ENCODE assay signal across 8 cellular contexts in the genomic region with DNA sequence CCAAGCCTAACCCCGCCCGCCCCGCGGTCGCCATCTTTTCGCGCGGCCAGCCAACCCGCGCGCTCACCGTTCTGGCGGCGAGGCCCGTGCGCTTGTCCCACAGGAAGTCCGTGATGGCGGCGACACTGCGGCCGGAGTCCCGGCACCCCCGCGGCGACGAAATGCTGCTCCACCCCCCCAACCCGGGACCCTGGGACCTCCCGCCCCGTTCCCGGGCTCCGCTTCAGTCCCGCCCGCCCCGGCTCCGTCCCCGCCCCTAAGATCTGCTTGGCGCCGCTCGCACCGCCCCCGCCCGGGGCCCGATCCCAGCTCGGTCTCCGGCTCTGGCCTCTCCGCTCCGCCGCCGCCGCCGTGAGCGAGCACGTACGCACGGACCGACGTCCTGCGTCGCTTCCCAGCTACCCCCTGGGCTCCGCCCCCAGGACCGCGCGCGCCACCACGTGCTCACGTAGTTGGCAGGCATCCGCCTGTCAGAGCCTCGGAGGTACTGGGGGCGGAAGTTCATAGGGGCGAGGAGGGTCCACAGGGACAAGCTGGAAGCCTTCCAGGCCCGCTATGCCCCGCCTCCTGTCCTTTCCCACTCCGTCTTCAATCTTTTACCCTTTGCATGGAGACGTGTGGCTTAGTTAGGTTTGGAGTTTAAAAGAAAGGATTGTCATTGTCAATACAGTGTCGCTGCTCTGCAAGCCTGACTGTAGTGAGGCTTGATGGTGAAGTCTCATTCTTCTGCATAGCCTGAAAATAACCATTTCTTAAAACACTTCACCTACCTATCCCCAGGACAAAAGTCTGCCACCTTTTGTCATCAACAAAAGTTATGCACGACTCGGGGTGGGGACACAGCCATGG. TPM values are rescaled to one million over a fixed set of nuclear protein-coding genes. Genes with fewer than 3 reads are reported as not detected.
A peak's percentile ranks its signal among the peaks of the same experiment; 100 is the strongest.
DNase-seq lines count a peak whose midpoint lies in the region; ATAC-seq and TF ChIP-seq lines count a peak whose summit lies in the region.

A gene (minus strand): TSS at position 371 of the 849 bp plus-strand sequence. CDS start 2,527 bp downstream, outside the sequence.

- WGBS in SK-N-SH (ENCODE audit: low lambda C conversion rate) = 3% methylated on average over 37 of the region's 77 CpGs
- 0% methylated on average over 1 to 13 of the region's 77 CpGs for WGBS in gastroesophageal sphincter (ENCODE audit: low coverage in 1 of 2), 2 donors

- TF ChIP-seq POLR2A in gastroesophageal sphincter (IDR thresholded peaks at IDR 0.05) = peak; percentile 73 to 75

- POLR2A ChIA-PET in SK-N-SH (lab: Yijun Ruan, JAX) = interaction anchor here (0.9 to 2.3 kb wide), 10 partner anchors 9 to 586 kb away, joined by 3 to 13 read pairs (median 5); a partner anchor contains a TSS

- peak within 1 kb of the TSS; percentile 86 for H3K4me2 ChIP-seq in SK-N-SH

- H4K20me1 ChIP-seq in SK-N-SH (ENCODE audit: insufficient read depth) = peaks cover 15% of the 10 kb centered on the region

- peaks cover 41% of the 10 kb centered on the region for H3K79me2 ChIP-seq in SK-N-SH (ENCODE audit: insufficient read depth)

- peak within 1 kb of the TSS; percentile 86 to 93 for H3K27ac ChIP-seq in SK-N-SH (ENCODE audit: low read depth in 2 of 2, low read length in 1 of 2)
- peak within 1 kb of the TSS; percentile 91 to 99 (median 95) for H3K27ac ChIP-seq in gastroesophageal sphincter

- TF ChIP-seq EP300 in SK-N-SH (IDR thresholded peaks at IDR 0.05; ENCODE audit: borderline replicate concordance in 1 of 2, low read depth in 1 of 2, low read length in 1 of 2) (no peak), gastroesophageal sphincter (IDR thresholded peaks at IDR 0.05) (no peak)

- H3K36me3 ChIP-seq in SK-N-SH (replicated peaks in 1 of 2; ENCODE audit: control insufficient read depth in 1 of 2, insufficient read depth in 2 of 2, low read length in 1 of 2) (peaks cover 26 to 29% of the 10 kb centered on the region in 2 experiments), gastroesophageal sphincter (peaks cover 6 to 30% of the 10 kb centered on the region in 2 donors)

- peak within 1 kb of the TSS; percentile 88 for H3K9ac ChIP-seq in SK-N-SH

- peak within 1 kb of the TSS; percentile 86 for H3K4me3 Mint-ChIP-seq in activated naive CD4-positive, alpha-beta T cell treated with anti-CD3 and anti-CD28 coated beads, Interleukin-2, amount 10 ng/mL, durations not matched to agents 7 days and 5 days

- no peaks in the 10 kb centered on the region for H3K9me3 Mint-ChIP-seq in activated naive CD4-positive, alpha-beta T cell treated with anti-CD3 and anti-CD28 coated beads, Interleukin-2, amount 10 ng/mL, durations not matched to agents 7 days and 5 days

- H3K27me3 ChIP-seq in SK-N-SH (ENCODE audit: insufficient read depth) = no peaks in the 10 kb centered on the region
- H3K27me3 ChIP-seq in gastroesophageal sphincter = no peaks in the 10 kb centered on the region

- peak within 1 kb of the TSS; percentile 34; the same call in 1 of the 2 replicates for H2AFZ ChIP-seq in SK-N-SH (ENCODE audit: low read depth)

- no peak for TF ChIP-seq RAD21 in SK-N-SH (IDR thresholded peaks at IDR 0.05; ENCODE audit: low read length)

- H3K27ac Mint-ChIP-seq in activated naive CD4-positive, alpha-beta T cell treated with anti-CD3 and anti-CD28 coated beads, Interleukin-2, amount 10 ng/mL, durations not matched to agents 7 days and 5 days = peak within 1 kb of the TSS; percentile 95

- H3K9me2 ChIP-seq in SK-N-SH = no peaks in the 10 kb centered on the region

- peaks cover 14% of the 10 kb centered on the region for H3K27me3 Mint-ChIP-seq in activated naive CD4-positive, alpha-beta T cell treated with anti-CD3 and anti-CD28 coated beads, Interleukin-2, amount 10 ng/mL, durations not matched to agents 7 days and 5 days

- no peaks in the 10 kb centered on the region for H3K9me3 ChIP-seq in SK-N-SH
- no peaks in the 10 kb centered on the region for H3K9me3 ChIP-seq in gastroesophageal sphincter

- peaks cover 12% of the 10 kb centered on the region for H3F3A ChIP-seq in SK-N-SH (replicated peaks; ENCODE audit: insufficient read depth)

- H3K4me1 Mint-ChIP-seq in activated naive CD4-positive, alpha-beta T cell treated with anti-CD3 and anti-CD28 coated beads, Interleukin-2, amount 10 ng/mL, durations not matched to agents 7 days and 5 days = peaks cover 54% of the 10 kb centered on the region

- H3K4me1 ChIP-seq in SK-N-SH (ENCODE audit: control insufficient read depth in 1 of 2, insufficient read depth in 2 of 2, low read depth in 1 of 2, low read length in 1 of 2) = peaks cover under 1 to 19% of the 10 kb centered on the region in 2 experiments; a peak in 2 of 4 replicates
- peaks cover 0 to 62% (median 30%) of the 10 kb centered on the region in 3 donors for H3K4me1 ChIP-seq in gastroesophageal sphincter

- DNase-seq in GM04504 (ENCODE audit: low read depth) (peak; percentile 78), NCI-H1092 (lab: John Stamatoyannopoulos, UW) (peak; percentile 98), SK-N-SH (peak; percentile 98), nucleus accumbens (lab: John Stamatoyannopoulos, UW) (peak; percentile 54 to 96 (median 88)), superior temporal gyrus (ENCODE audit: extremely low spot score) (peak; percentile 94)
- peak; percentile 98 for DNase-seq in activated naive CD4-positive, alpha-beta T cell treated with anti-CD3 and anti-CD28 coated beads, Interleukin-2, amount 10 ng/mL, durations not matched to agents 7 days and 5 days

- peak; percentile 74 for ATAC-seq in HG02571 (IDR thresholded peaks at IDR 0.05; ENCODE audit: unreplicated experiment)
- peak; percentile 92 for ATAC-seq in gastroesophageal sphincter

- CTCF ChIA-PET in SK-N-SH (lab: Yijun Ruan, JAX) = interaction anchor here (0.6 to 13.2 kb wide), 9 partner anchors 13 to 274 kb away, joined by 3 to 126 read pairs (median 4); a partner anchor contains a TSS
- CTCF ChIA-PET in activated naive CD4-positive, alpha-beta T cell treated with anti-CD3 and anti-CD28 coated beads, Interleukin-2, amount 10 ng/mL, durations not matched to agents 7 days and 5 days (lab: Charles Lee) = interaction anchor here (1.0 to 4.7 kb wide), 7 partner anchors 10 to 50 kb away, joined by 3 to 34 read pairs (median 5); a partner anchor contains a TSS

- no peak for TF ChIP-seq CTCF in SK-N-SH (IDR thresholded peaks at IDR 0.05)
- peak in 1 of 4 experiments; percentile 13 for TF ChIP-seq CTCF in gastroesophageal sphincter (IDR thresholded peaks at IDR 0.05)

- H3K4me3 ChIP-seq in SK-N-SH (ENCODE audit: low read depth in 2 of 2, low read length in 1 of 2) (peak within 1 kb of the TSS; percentile 72 to 94), gastroesophageal sphincter (peak within 1 kb of the TSS; percentile 91 to 94)

- H3K36me3 Mint-ChIP-seq in activated naive CD4-positive, alpha-beta T cell treated with anti-CD3 and anti-CD28 coated beads, Interleukin-2, amount 10 ng/mL, durations not matched to agents 7 days and 5 days = peaks cover 36% of the 10 kb centered on the region

TF ChIP-seq in SK-N-SH, 30 proteins besides CTCF, POLR2A, EP300 and RAD21 (continues in another document):
- TF ChIP-seq POLR2AphosphoS5 (IDR thresholded peaks at IDR 0.05; ENCODE audit: low read depth, low read length) = peak; percentile 62
- peak; percentile 30; the same call in 1 of the 2 replicates for TF ChIP-seq GABPA (IDR thresholded peaks at IDR 0.05; ENCODE audit: low read depth)
- TF ChIP-seq TEAD4 (IDR thresholded peaks at IDR 0.05; ENCODE audit: borderline replicate concordance, insufficient read depth) = no peak
- TF ChIP-seq RFX5 (IDR thresholded peaks at IDR 0.05; ENCODE audit: low read length) = peak; percentile 37; the same call in 1 of the 2 replicates
- TF ChIP-seq ELF1 (IDR thresholded peaks at IDR 0.05) = peak; percentile 69
- TF ChIP-seq NRF1 (IDR thresholded peaks at IDR 0.05; ENCODE audit: low read depth, low read length) = peak; percentile 45; the same call in 1 of the 2 replicates
- TF ChIP-seq, protein P1, sequence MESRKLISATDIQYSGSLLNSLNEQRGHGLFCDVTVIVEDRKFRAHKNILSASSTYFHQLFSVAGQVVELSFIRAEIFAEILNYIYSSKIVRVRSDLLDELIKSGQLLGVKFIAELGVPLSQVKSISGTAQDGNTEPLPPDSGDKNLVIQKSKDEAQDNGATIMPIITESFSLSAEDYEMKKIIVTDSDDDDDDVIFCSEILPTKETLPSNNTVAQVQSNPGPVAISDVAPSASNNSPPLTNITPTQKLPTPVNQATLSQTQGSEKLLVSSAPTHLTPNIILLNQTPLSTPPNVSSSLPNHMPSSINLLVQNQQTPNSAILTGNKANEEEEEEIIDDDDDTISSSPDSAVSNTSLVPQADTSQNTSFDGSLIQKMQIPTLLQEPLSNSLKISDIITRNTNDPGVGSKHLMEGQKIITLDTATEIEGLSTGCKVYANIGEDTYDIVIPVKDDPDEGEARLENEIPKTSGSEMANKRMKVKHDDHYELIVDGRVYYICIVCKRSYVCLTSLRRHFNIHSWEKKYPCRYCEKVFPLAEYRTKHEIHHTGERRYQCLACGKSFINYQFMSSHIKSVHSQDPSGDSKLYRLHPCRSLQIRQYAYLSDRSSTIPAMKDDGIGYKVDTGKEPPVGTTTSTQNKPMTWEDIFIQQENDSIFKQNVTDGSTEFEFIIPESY (IDR thresholded peaks at IDR 0.05; ENCODE audit: borderline replicate concordance, low read depth) = no peak
- no peak for TF ChIP-seq CHD2 (IDR thresholded peaks at IDR 0.05; ENCODE audit: low read length, partially characterized antibody)
- TF ChIP-seq, protein P2, sequence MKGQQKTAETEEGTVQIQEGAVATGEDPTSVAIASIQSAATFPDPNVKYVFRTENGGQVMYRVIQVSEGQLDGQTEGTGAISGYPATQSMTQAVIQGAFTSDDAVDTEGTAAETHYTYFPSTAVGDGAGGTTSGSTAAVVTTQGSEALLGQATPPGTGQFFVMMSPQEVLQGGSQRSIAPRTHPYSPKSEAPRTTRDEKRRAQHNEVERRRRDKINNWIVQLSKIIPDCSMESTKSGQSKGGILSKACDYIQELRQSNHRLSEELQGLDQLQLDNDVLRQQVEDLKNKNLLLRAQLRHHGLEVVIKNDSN (IDR thresholded peaks at IDR 0.05; ENCODE audit: borderline replicate concordance, low read depth) = peak; percentile 92
- peak; percentile 81 for TF ChIP-seq TAF1 (IDR thresholded peaks at IDR 0.05; ENCODE audit: borderline replicate concordance, low read depth, low read length)
- TF ChIP-seq NFIC (IDR thresholded peaks at IDR 0.05; ENCODE audit: borderline replicate concordance) = peak; percentile 81
- no peak for TF ChIP-seq JUND (IDR thresholded peaks at IDR 0.05)

RNA-seq across cellular contexts. Expression of the gene that starts here (rescaled TPM):
- 76.7 and 81.8 TPM in 2 replicates for polyA plus RNA-seq in SK-N-SH (2012; rRNA removed)
- polyA plus RNA-seq in SK-N-SH (2012; cell fraction: cytosol; rRNA removed) = 25.3 and 28.9 TPM in 2 replicates
- polyA plus RNA-seq in SK-N-SH (2012; cell fraction: nucleus; rRNA removed) = 484 and 490 TPM in 2 replicates
- 10 to 100 TPM; 14.4 to 51.4 (median 32.9) TPM for total RNA-seq in gastroesophageal sphincter

Comparison
In these comparisons a context has a peak if more than half of its experiments do, and no peak if none do; other contexts are left out.
1. Peak in every context shown above with its lines: DNase-seq, ATAC-seq, H3K4me3 ChIP-seq and H3K27ac ChIP-seq.